15 cellular contexts compared by ENCODE assay signal in the genomic region with DNA sequence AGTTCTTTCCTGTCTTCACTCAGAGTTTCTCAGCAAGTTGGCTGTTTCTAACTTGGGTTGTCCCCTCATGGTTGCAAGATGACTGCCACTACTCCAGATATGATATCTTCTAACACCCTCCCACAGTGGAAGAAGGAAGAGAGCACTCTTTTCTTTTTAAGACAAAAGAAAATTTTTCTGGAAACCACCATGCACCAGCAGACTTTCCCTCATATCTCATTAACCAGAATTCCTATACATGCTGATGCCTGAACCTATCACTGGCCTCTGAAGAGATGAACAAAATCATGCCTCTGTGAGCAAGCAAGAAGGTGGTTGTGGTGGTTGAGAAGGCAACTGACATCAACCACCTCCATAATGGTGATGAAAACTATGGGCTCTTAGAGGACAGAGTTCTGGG. TPM values are rescaled to one million over a fixed set of nuclear protein-coding genes. Genes with fewer than 3 reads are reported as not detected.
A peak's percentile ranks its signal among the peaks of the same experiment; 100 is the strongest.
DNase-seq lines count a peak whose midpoint lies in the region; ATAC-seq and TF ChIP-seq lines count a peak whose summit lies in the region.
"Had no signal": no experiment of that assay in that cellular context is flagged by ENCODE, and none has a peak within 500 bp of the region (broad histone marks: within the 10 kb centered on the region; RNA-seq: fewer than 3 reads in every experiment).

No MANE protein-coding gene starts in this region.

- no peaks in the 10 kb centered on the region for H3K9me3 Mint-ChIP-seq in activated T-cell treated with anti-CD3 and anti-CD28 coated beads, Interleukin-2, amount 50 U/mL, for 24 hours
- no peaks in the 10 kb centered on the region for H3K9me3 Mint-ChIP-seq in endodermal cell
- H3K9me3 Mint-ChIP-seq: naive thymus-derived CD8-positive, alpha-beta T cell had no signal

- H3K27ac Mint-ChIP-seq in activated T-cell treated with anti-CD3 and anti-CD28 coated beads, Interleukin-2, amount 50 U/mL, for 24 hours, result peak overlapping the region; percentile 77
- no peak overlapping the region for H3K27ac Mint-ChIP-seq in endodermal cell

- H3K27ac ChIP-seq in left ventricle myocardium inferior (replicated peaks) (no peak overlapping the region), endodermal cell (ENCODE audit: low read depth, low read length) (no peak overlapping the region)
- H3K27ac ChIP-seq: brain microvascular endothelial cell had no signal

- ATAC-seq in HG03039 (IDR thresholded peaks at IDR 0.05; ENCODE audit: unreplicated experiment) (peak; percentile 69), sciatic nerve (no peak)
- ATAC-seq: naive thymus-derived CD8-positive, alpha-beta T cell had no signal

- peaks cover 10% of the 10 kb centered on the region for H3K27me3 Mint-ChIP-seq in activated T-cell treated with anti-CD3 and anti-CD28 coated beads, Interleukin-2, amount 50 U/mL, for 24 hours
- no peaks in the 10 kb centered on the region for H3K27me3 Mint-ChIP-seq in endodermal cell (ENCODE audit: insufficient read depth)

- peaks cover 46% of the 10 kb centered on the region for H3K4me1 Mint-ChIP-seq in activated T-cell treated with anti-CD3 and anti-CD28 coated beads, Interleukin-2, amount 50 U/mL, for 24 hours (ENCODE audit: low read depth)
- H3K4me1 Mint-ChIP-seq in endodermal cell, result peaks cover 5% of the 10 kb centered on the region
- H3K4me1 Mint-ChIP-seq: naive thymus-derived CD8-positive, alpha-beta T cell had no signal

- H3K9ac ChIP-seq in endodermal cell (ENCODE audit: extremely low read depth, low read length, poor library complexity, severe bottlenecking), result no peak overlapping the region

- intact Hi-C loops in left ventricle myocardium inferior (cut with micrococcal nuclease) (no loop called here), sciatic nerve (cut with DNase I) (no loop called here)

- no peak overlapping the region for H3K4me3 ChIP-seq in left ventricle myocardium inferior
- H3K4me3 ChIP-seq in endodermal cell (ENCODE audit: low read length), result no peak overlapping the region

- no peak for DNase-seq in activated T-cell treated with anti-CD3 and anti-CD28 coated beads, Interleukin-2, amount 50 U/mL, for 24 hours
- DNase-seq in activated T-cell treated with anti-CD3 and anti-CD28 coated beads for 4 hours (no peak), GM20000 (ENCODE audit: low spot score) (peak; percentile 17), left ventricle myocardium inferior (no peak), endodermal cell (no peak), sciatic nerve (ENCODE audit: low spot score) (no peak)
- peak; percentile 9 for DNase-seq in stimulated activated CD4-positive, alpha-beta T cell treated with anti-CD3 and anti-CD28 coated beads, Interleukin-4, amount 100 ng/mL, for 24 hours
- DNase-seq: brain microvascular endothelial cell; DMS 273 treated with DMSO at 0.1 percent for 48 hours; H7; MM.1S; naive thymus-derived CD8-positive, alpha-beta T cell; NCI-H446 treated with DMSO at 0.1 percent for 48 hours; T1000 had no signal

- no peak for TF ChIP-seq CTCF in GM20000 (IDR thresholded peaks at IDR 0.05; ENCODE audit: extremely low read depth, missing control alignments)
- TF ChIP-seq CTCF in left ventricle myocardium inferior (IDR thresholded peaks at IDR 0.05; ENCODE audit: borderline replicate concordance), result no peak
- no peak for TF ChIP-seq CTCF in endodermal cell (conservative IDR thresholded peaks at IDR 0.05)

- H3K36me3 ChIP-seq in left ventricle myocardium inferior (no peaks in the 10 kb centered on the region), endodermal cell (ENCODE audit: control insufficient read depth, insufficient read depth, low read length) (no peaks in the 10 kb centered on the region)
- H3K36me3 ChIP-seq: brain microvascular endothelial cell had no signal

- H3K27me3 ChIP-seq in left ventricle myocardium inferior (ENCODE audit: low read depth) (no peaks in the 10 kb centered on the region), endodermal cell (ENCODE audit: control insufficient read depth, insufficient read depth, low read length, poor library complexity, severe bottlenecking) (no peaks in the 10 kb centered on the region)
- H3K27me3 ChIP-seq: brain microvascular endothelial cell had no signal

- H3K4me1 ChIP-seq in left ventricle myocardium inferior (no peaks in the 10 kb centered on the region), endodermal cell (ENCODE audit: control insufficient read depth, insufficient read depth, low read length) (no peaks in the 10 kb centered on the region)

- H3K36me3 Mint-ChIP-seq in activated T-cell treated with anti-CD3 and anti-CD28 coated beads, Interleukin-2, amount 50 U/mL, for 24 hours (ENCODE audit: low read depth), result no peaks in the 10 kb centered on the region
- H3K36me3 Mint-ChIP-seq in endodermal cell (ENCODE audit: low read depth), result no peaks in the 10 kb centered on the region
- H3K36me3 Mint-ChIP-seq: naive thymus-derived CD8-positive, alpha-beta T cell had no signal

- H3K9me3 ChIP-seq in left ventricle myocardium inferior (replicated peaks) (no peaks in the 10 kb centered on the region), endodermal cell (ENCODE audit: control insufficient read depth, low read length) (no peaks in the 10 kb centered on the region)

- H3K4me3 Mint-ChIP-seq in activated T-cell treated with anti-CD3 and anti-CD28 coated beads, Interleukin-2, amount 50 U/mL, for 24 hours, result no peak overlapping the region
- H3K4me3 Mint-ChIP-seq in endodermal cell, result no peak overlapping the region
- H3K4me3 Mint-ChIP-seq: naive thymus-derived CD8-positive, alpha-beta T cell had no signal

RNA-seq across cellular contexts. Expression of a gene that starts 56.8 kb away (rescaled TPM):
- 59.3 TPM for total RNA-seq in left ventricle myocardium inferior
- total RNA-seq in endodermal cell, result 10 to 100 TPM; 12.3 to 14.4 TPM
- 15.4 TPM for polyA plus RNA-seq in endodermal cell (2013, experiment 1 of 2)
- polyA plus RNA-seq in endodermal cell (2013, experiment 2 of 2), result 15.0 TPM
- 20.7 TPM for total RNA-seq in sciatic nerve

Comparison
In these comparisons a context has a peak if more than half of its experiments do, and no peak if none do; other contexts are left out.
1. DNase-seq: peak in GM20000 (single experiment) and stimulated activated CD4-positive, alpha-beta T cell treated with anti-CD3 and anti-CD28 coated beads, Interleukin-4, amount 100 ng/mL, for 24 hours (single experiment); none in activated T-cell treated with anti-CD3 and anti-CD28 coated beads, Interleukin-2, amount 50 U/mL, for 24 hours (single experiment), activated T-cell treated with anti-CD3 and anti-CD28 coated beads for 4 hours (single experiment), left ventricle myocardium inferior (single experiment), endodermal cell (single experiment) and sciatic nerve (single experiment).